In the genomic region with DNA sequence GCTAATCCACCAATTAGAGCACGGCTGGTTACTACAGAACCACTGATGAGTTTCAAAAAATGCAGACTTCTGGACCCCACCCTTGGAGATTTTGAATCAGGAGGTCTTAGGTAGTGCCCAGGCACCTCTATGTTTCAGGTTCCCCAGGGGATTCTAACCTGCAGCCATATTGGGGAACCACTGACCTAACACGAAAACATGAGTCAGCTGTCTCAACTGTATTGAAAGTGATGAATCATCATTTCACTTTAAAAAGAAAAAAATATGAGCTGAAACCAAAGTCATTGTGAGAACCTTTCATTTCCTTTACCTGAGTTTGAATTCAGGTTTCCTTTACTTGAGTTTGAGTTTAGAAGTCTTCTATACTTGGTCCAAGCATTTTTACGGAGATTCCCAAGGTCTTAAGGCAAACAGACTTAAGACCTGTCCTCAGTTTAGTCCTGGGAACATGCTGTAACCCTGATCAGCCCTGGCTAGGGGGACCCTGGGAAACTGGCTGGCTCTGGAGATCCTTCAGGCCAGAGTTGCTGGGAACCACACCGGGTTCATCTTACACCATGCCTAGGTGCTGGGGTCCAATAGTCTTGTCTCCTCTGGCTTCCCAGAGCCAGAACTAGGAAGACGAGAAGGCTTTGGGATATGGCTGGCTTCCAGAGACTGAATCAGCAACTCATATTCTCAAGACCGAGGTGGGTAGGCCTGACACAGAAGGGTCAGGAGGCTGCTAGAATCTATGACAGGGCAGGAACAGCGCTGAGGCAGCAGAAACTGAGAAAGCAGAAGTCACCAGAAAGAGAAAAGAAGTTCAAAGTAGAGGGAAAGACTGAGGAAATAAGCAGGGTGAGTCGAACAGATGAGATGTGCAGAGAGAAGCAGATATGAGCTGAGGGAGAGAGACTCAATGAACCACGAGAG, we compare ENCODE assay signal across 8 cellular contexts.
DNase-seq lines count a peak whose midpoint lies in the region; ATAC-seq lines count a peak whose summit lies in the region.

No MANE protein-coding gene starts in this region.

- peak; percentile 85 for ATAC-seq in GM18909 (IDR thresholded peaks at IDR 0.05; ENCODE audit: poor library complexity, unreplicated experiment)
- peak; percentile 80 for ATAC-seq in HG03045 (IDR thresholded peaks at IDR 0.05; ENCODE audit: unreplicated experiment)

- peak; percentile 62 for DNase-seq in AG08395 (ENCODE audit: low spot score)
- peak; percentile 55 for DNase-seq in SIG-M5 treated with dmso at 0.1 percent for 504 hours (lab: John Stamatoyannopoulos, UW; ENCODE audit: unreplicated experiment)
- peak; percentile 50 for DNase-seq in fibroblast of gingiva (ENCODE audit: low read depth)
- peak; percentile 51 for DNase-seq in stimulated activated CD4-positive, alpha-beta T cell treated with anti-CD3 and anti-CD28 coated beads, Interleukin-15, amount 100 ng/mL, for 24 hours
- DNase-seq in NCI-H2107 treated with DMSO at 0.1 percent for 48 hours (lab: John Stamatoyannopoulos, UW; ENCODE audit: unreplicated experiment), result no peak
- no peak for DNase-seq in GOT3 (lab: John Stamatoyannopoulos, UW)

Comparison
In these comparisons a context has a peak if more than half of its experiments do, and no peak if none do; other contexts are left out.
1. DNase-seq: peak in AG08395 (single experiment), SIG-M5 treated with dmso at 0.1 percent for 504 hours (single experiment), fibroblast of gingiva (single experiment) and stimulated activated CD4-positive, alpha-beta T cell treated with anti-CD3 and anti-CD28 coated beads, Interleukin-15, amount 100 ng/mL, for 24 hours (single experiment); none in NCI-H2107 treated with DMSO at 0.1 percent for 48 hours (single experiment) and GOT3 (single experiment).